35 cellular contexts compared by ENCODE assay signal in the genomic region with DNA sequence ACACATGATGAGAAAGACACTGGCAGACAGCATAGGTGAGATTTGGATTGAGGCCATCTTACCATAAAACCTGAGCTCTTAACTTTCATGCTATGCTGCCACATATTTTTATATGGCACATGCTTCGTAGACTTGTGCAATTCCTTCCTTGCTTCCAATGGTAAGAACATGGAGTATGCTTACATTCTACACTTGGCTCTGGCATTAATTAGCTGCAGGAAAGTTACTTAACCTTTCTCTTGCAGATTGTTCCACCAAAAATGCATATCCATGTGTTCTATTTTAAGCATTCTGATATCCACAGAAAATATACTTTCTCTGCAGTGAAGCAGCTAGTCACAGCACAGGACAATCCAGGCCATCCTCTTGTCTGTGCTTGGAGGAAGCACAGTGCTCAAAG.
"Had no signal": no experiment of that assay in that cellular context is flagged by ENCODE, and none has a peak within 500 bp of the region (broad histone marks: within the 10 kb centered on the region; RNA-seq: fewer than 3 reads in every experiment).

No MANE protein-coding gene starts in this region.

- H3K36me3 Mint-ChIP-seq: activated CD4-positive, alpha-beta memory T cell treated with anti-CD3 and anti-CD28 coated beads for 36 hours; activated CD8-positive, alpha-beta memory T cell treated with anti-CD3 and anti-CD28 coated beads, Interleukin-2, amount 10 ng/mL, durations not matched to agents 7 days and 5 days; activated naive CD4-positive, alpha-beta T cell treated with anti-CD3 and anti-CD28 coated beads, Interleukin-2, amount 50 U/mL, for 24 hours; activated naive CD8-positive, alpha-beta T cell treated with anti-CD3 and anti-CD28 coated beads for 36 hours had no signal

- H3K4me3 ChIP-seq: ascending aorta, breast epithelium, cardiac muscle cell, colonic mucosa, gastrocnemius medialis, heart left ventricle had no signal

- H3K4me3 Mint-ChIP-seq: activated B cell treated with CpG ODN at 0.5 μM for 24 hours; activated CD4-positive, alpha-beta memory T cell treated with anti-CD3 and anti-CD28 coated beads for 36 hours; activated CD4-positive, alpha-beta T cell treated with anti-CD3 and anti-CD28 coated beads, Interleukin-2, amount 10 ng/mL, durations not matched to agents 24 days and 14 days; activated CD8-positive, alpha-beta memory T cell treated with anti-CD3 and anti-CD28 coated beads, Interleukin-2, amount 10 ng/mL, durations not matched to agents 7 days and 5 days; activated CD8-positive, alpha-beta T cell treated with anti-CD3 and anti-CD28 coated beads, Interleukin-2, amount 10 ng/mL, durations not matched to agents 7 days and 5 days; activated naive CD4-positive, alpha-beta T cell treated with anti-CD3 and anti-CD28 coated beads for 36 hours; activated naive CD4-positive, alpha-beta T cell treated with anti-CD3 and anti-CD28 coated beads, Interleukin-2, amount 50 U/mL, for 24 hours; activated naive CD8-positive, alpha-beta T cell treated with anti-CD3 and anti-CD28 coated beads for 36 hours; activated naive CD8-positive, alpha-beta T cell treated with anti-CD3 and anti-CD28 coated beads, Interleukin-2, amount 50 U/mL, for 24 hours; activated T-helper 1 cell treated with anti-CD3 and anti-CD28 coated beads, Interleukin-12 subunit alpha, Interleukin-12 subunit beta, Interleukin-2, Interleukin-4 antibody, amounts not matched to agents 30 ng/mL and 10 ng/mL and 1 ng/mL, durations not matched to agents 14 hours and 24 hours and 36 hours; brain; endodermal cell; T-helper 17 cell; T-helper 2 cell treated with Interferon-gamma antibody and Interleukin-4, amounts not matched to agents 5 μg/mL and 100 μg/mL, for 36 hours had no signal

- H3K4me1 ChIP-seq: ascending aorta, breast epithelium, colonic mucosa, foreskin keratinocyte, heart left ventricle had no signal

- H3K27me3 ChIP-seq: ascending aorta, breast epithelium, cardiac muscle cell, colonic mucosa, foreskin keratinocyte, gastrocnemius medialis, heart left ventricle had no signal

- H3K27me3 Mint-ChIP-seq: activated B cell treated with CpG ODN at 0.5 μM for 24 hours; activated CD4-positive, alpha-beta memory T cell treated with anti-CD3 and anti-CD28 coated beads for 36 hours; activated CD4-positive, alpha-beta T cell treated with anti-CD3 and anti-CD28 coated beads, Interleukin-2, amount 10 ng/mL, durations not matched to agents 24 days and 14 days; activated CD8-positive, alpha-beta memory T cell treated with anti-CD3 and anti-CD28 coated beads, Interleukin-2, amount 10 ng/mL, durations not matched to agents 7 days and 5 days; activated naive CD4-positive, alpha-beta T cell treated with anti-CD3 and anti-CD28 coated beads, Interleukin-2, amount 50 U/mL, for 24 hours; activated naive CD8-positive, alpha-beta T cell treated with anti-CD3 and anti-CD28 coated beads for 36 hours; activated naive CD8-positive, alpha-beta T cell treated with anti-CD3 and anti-CD28 coated beads, Interleukin-2, amount 50 U/mL, for 24 hours; brain; T-helper 17 cell had no signal

- H3K9me3 ChIP-seq: ascending aorta, breast epithelium, colonic mucosa, gastrocnemius medialis, heart left ventricle had no signal

- H3K4me1 Mint-ChIP-seq: activated B cell treated with CpG ODN at 0.5 μM for 24 hours; activated CD4-positive, alpha-beta T cell treated with anti-CD3 and anti-CD28 coated beads, Interleukin-2, amount 10 ng/mL, durations not matched to agents 24 days and 14 days; activated CD8-positive, alpha-beta memory T cell treated with anti-CD3 and anti-CD28 coated beads, Interleukin-2, amount 10 ng/mL, durations not matched to agents 7 days and 5 days; activated naive CD4-positive, alpha-beta T cell treated with anti-CD3 and anti-CD28 coated beads, Interleukin-2, amount 50 U/mL, for 24 hours; activated naive CD8-positive, alpha-beta T cell treated with anti-CD3 and anti-CD28 coated beads for 36 hours; activated naive CD8-positive, alpha-beta T cell treated with anti-CD3 and anti-CD28 coated beads, Interleukin-2, amount 50 U/mL, for 24 hours; endodermal cell; T-helper 17 cell had no signal

- H3K9me3 Mint-ChIP-seq: activated CD4-positive, alpha-beta T cell treated with anti-CD3 and anti-CD28 coated beads, Interleukin-2, amount 10 ng/mL, durations not matched to agents 24 days and 14 days; activated naive CD8-positive, alpha-beta T cell treated with anti-CD3 and anti-CD28 coated beads, Interleukin-2, amount 50 U/mL, for 24 hours; activated T-helper 2 cell treated with anti-CD3 and anti-CD28 coated beads, Interferon-gamma antibody, Interleukin-2, Interleukin-4, amounts not matched to agents 10 μg/mL and 5 μg/mL and 100 μg/mL, durations not matched to agents 14 hours and 24 hours and 36 hours; brain; endodermal cell had no signal

- DNase-seq: activated B cell treated with CpG ODN at 0.5 μM for 24 hours; activated CD4-positive, alpha-beta memory T cell treated with anti-CD3 and anti-CD28 coated beads for 36 hours; activated CD4-positive, alpha-beta T cell treated with anti-CD3 and anti-CD28 coated beads, Interleukin-2, amount 10 ng/mL, durations not matched to agents 24 days and 14 days; activated CD8-positive, alpha-beta memory T cell treated with anti-CD3 and anti-CD28 coated beads, Interleukin-2, amount 10 ng/mL, durations not matched to agents 7 days and 5 days; activated CD8-positive, alpha-beta memory T cell treated with anti-CD3 and anti-CD28 coated beads, Interleukin-2, amount 50 U/mL, for 4 hours; activated CD8-positive, alpha-beta T cell treated with anti-CD3 and anti-CD28 coated beads, Interleukin-2, amount 10 ng/mL, durations not matched to agents 7 days and 5 days; activated effector memory CD4-positive, alpha-beta T cell treated with anti-CD3 and anti-CD28 coated beads, Interleukin-2, amount 50 U/mL, for 16 hours; activated naive CD4-positive, alpha-beta T cell treated with anti-CD3 and anti-CD28 coated beads for 36 hours; activated naive CD8-positive, alpha-beta T cell treated with anti-CD3 and anti-CD28 coated beads for 36 hours; activated naive CD8-positive, alpha-beta T cell treated with anti-CD3 and anti-CD28 coated beads, Interleukin-2, amount 50 U/mL, for 24 hours; activated T-cell treated with anti-CD3 and anti-CD28 coated beads, Interleukin-2, amount 50 U/mL, for 1 hour; activated T-cell treated with anti-CD3 and anti-CD28 coated beads, Interleukin-2, amount 50 U/mL, for 48 hours; central memory CD4-positive, alpha-beta T cell; cerebellar nuclear complex; colonic mucosa; effector memory CD4-positive, alpha-beta T cell; endodermal cell; foreskin keratinocyte; gastrocnemius medialis; glutamatergic neuron; heart left ventricle; T-helper 1 cell; T-helper 17 cell; T1000; WERI-Rb-1 had no signal

- H3K36me3 ChIP-seq: breast epithelium, colonic mucosa, WERI-Rb-1 had no signal

- H3K27ac Mint-ChIP-seq: activated B cell treated with CpG ODN at 0.5 μM for 24 hours; activated CD4-positive, alpha-beta memory T cell treated with anti-CD3 and anti-CD28 coated beads for 36 hours; activated CD4-positive, alpha-beta T cell treated with anti-CD3 and anti-CD28 coated beads, Interleukin-2, amount 10 ng/mL, durations not matched to agents 24 days and 14 days; activated CD8-positive, alpha-beta memory T cell treated with anti-CD3 and anti-CD28 coated beads, Interleukin-2, amount 10 ng/mL, durations not matched to agents 7 days and 5 days; activated CD8-positive, alpha-beta T cell treated with anti-CD3 and anti-CD28 coated beads, Interleukin-2, amount 10 ng/mL, durations not matched to agents 7 days and 5 days; activated naive CD4-positive, alpha-beta T cell treated with anti-CD3 and anti-CD28 coated beads for 36 hours; activated naive CD4-positive, alpha-beta T cell treated with anti-CD3 and anti-CD28 coated beads, Interleukin-2, amount 50 U/mL, for 24 hours; activated naive CD8-positive, alpha-beta T cell treated with anti-CD3 and anti-CD28 coated beads for 36 hours; activated naive CD8-positive, alpha-beta T cell treated with anti-CD3 and anti-CD28 coated beads, Interleukin-2, amount 50 U/mL, for 24 hours; activated T-helper 1 cell treated with anti-CD3 and anti-CD28 coated beads, Interleukin-12 subunit alpha, Interleukin-12 subunit beta, Interleukin-2, Interleukin-4 antibody, amounts not matched to agents 30 ng/mL and 10 ng/mL and 1 ng/mL, durations not matched to agents 14 hours and 24 hours and 36 hours; activated T-helper 2 cell treated with anti-CD3 and anti-CD28 coated beads, Interferon-gamma antibody, Interleukin-2, Interleukin-4, amounts not matched to agents 10 μg/mL and 5 μg/mL and 100 μg/mL, durations not matched to agents 14 hours and 24 hours and 36 hours; brain; endodermal cell; T-helper 17 cell; T-helper 2 cell treated with Interferon-gamma antibody and Interleukin-4, amounts not matched to agents 5 μg/mL and 100 μg/mL, for 36 hours had no signal

- ATAC-seq: activated CD4-positive, CD25-positive, alpha-beta regulatory T cell treated with anti-CD3 and anti-CD28 coated beads, Interleukin-2, amount 50 U/mL, for 24 hours; activated CD8-positive, alpha-beta memory T cell treated with anti-CD3 and anti-CD28 coated beads, Interleukin-2, amount 10 ng/mL, durations not matched to agents 7 days and 5 days; activated CD8-positive, alpha-beta T cell treated with anti-CD3 and anti-CD28 coated beads, Interleukin-2, amount 10 ng/mL, durations not matched to agents 7 days and 5 days; activated naive CD8-positive, alpha-beta T cell treated with anti-CD3 and anti-CD28 coated beads, Interleukin-2, amount 50 U/mL, for 24 hours; esophagus mucosa; foreskin keratinocyte; gastrocnemius medialis; heart left ventricle; T-helper 17 cell had no signal
